ENCODE assay signal across 8 cellular contexts in genomic region chr1:117607471-117607870, GRCh38. TPM values are rescaled to one million over a fixed set of nuclear protein-coding genes. Genes with fewer than 3 reads are reported as not detected.
DNase-seq lines count a peak whose midpoint lies in the region; ATAC-seq and TF ChIP-seq lines count a peak whose summit lies in the region.

No MANE protein-coding gene starts in this region.

- intact Hi-C loops in left lung (cut with DNase I) = no loop called here

- no peaks in the 10 kb centered on the region for H3K9me3 Mint-ChIP-seq in stimulated activated memory B cell treated with anti-CD40 and anti-IgM and Interleukin-4, amounts not matched to agents 10 μg/mL and 1 μg/mL and 100 μg/mL, for 72 hours

- H3K36me3 ChIP-seq in left lung (no peaks in the 10 kb centered on the region), WERI-Rb-1 (no peaks in the 10 kb centered on the region)

- TF ChIP-seq CTCF in left lung (IDR thresholded peaks at IDR 0.05) = no peak
- no peak for TF ChIP-seq CTCF in WERI-Rb-1 (IDR thresholded peaks at IDR 0.05; ENCODE audit: low read depth, low read length)

- peak overlapping the region; percentile 54 to 81 for H3K27ac ChIP-seq in left lung
- no peak overlapping the region for H3K27ac ChIP-seq in WERI-Rb-1

- H3K9me3 ChIP-seq in left lung (no peaks in the 10 kb centered on the region), WERI-Rb-1 (ENCODE audit: severe bottlenecking) (no peaks in the 10 kb centered on the region)

- peak overlapping the region; percentile 94 for H3K4me3 Mint-ChIP-seq in stimulated activated memory B cell treated with anti-CD40 and anti-IgM and Interleukin-4, amounts not matched to agents 10 μg/mL and 1 μg/mL and 100 μg/mL, for 72 hours

- peak overlapping the region; percentile 79 for H3K27ac Mint-ChIP-seq in stimulated activated memory B cell treated with anti-CD40 and anti-IgM and Interleukin-4, amounts not matched to agents 10 μg/mL and 1 μg/mL and 100 μg/mL, for 72 hours

- ATAC-seq in activated CD4-positive, CD25-positive, alpha-beta regulatory T cell treated with anti-CD3 and anti-CD28 coated beads, Interleukin-2, amount 50 U/mL, for 24 hours = no peak
- ATAC-seq in left lung (peak; percentile 3), GM21390 (IDR thresholded peaks at IDR 0.05; ENCODE audit: unreplicated experiment) (no peak)
- peak; percentile 50 for ATAC-seq in stimulated activated memory B cell treated with anti-CD40 and anti-IgM and Interleukin-4, amounts not matched to agents 10 μg/mL and 1 μg/mL and 100 μg/mL, for 72 hours

- H3K4me1 ChIP-seq in left lung = peaks cover 9 to 36% of the 10 kb centered on the region in 2 donors

- peak; percentile 38 for DNase-seq in activated CD4-positive, CD25-positive, alpha-beta regulatory T cell treated with anti-CD3 and anti-CD28 coated beads, Interleukin-2, amount 50 U/mL, for 16 hours (ENCODE audit: low read depth, low spot score)
- DNase-seq in activated T-cell treated with anti-CD3 and anti-CD28 coated beads for 24 hours (ENCODE audit: low read depth) (peak; percentile 15), left lung (no peak), WERI-Rb-1 (no peak), hippocampal formation (lab: John Stamatoyannopoulos, UW) (no peak)

- H3K4me1 Mint-ChIP-seq in stimulated activated memory B cell treated with anti-CD40 and anti-IgM and Interleukin-4, amounts not matched to agents 10 μg/mL and 1 μg/mL and 100 μg/mL, for 72 hours = peaks cover 55% of the 10 kb centered on the region

- no peaks in the 10 kb centered on the region for H3K27me3 Mint-ChIP-seq in stimulated activated memory B cell treated with anti-CD40 and anti-IgM and Interleukin-4, amounts not matched to agents 10 μg/mL and 1 μg/mL and 100 μg/mL, for 72 hours

- peaks cover 28% of the 10 kb centered on the region for H3K36me3 Mint-ChIP-seq in stimulated activated memory B cell treated with anti-CD40 and anti-IgM and Interleukin-4, amounts not matched to agents 10 μg/mL and 1 μg/mL and 100 μg/mL, for 72 hours

- peaks cover 0 to 11% of the 10 kb centered on the region in 2 donors for H3K27me3 ChIP-seq in left lung
- peaks cover 7% of the 10 kb centered on the region for H3K27me3 ChIP-seq in WERI-Rb-1 (ENCODE audit: insufficient read depth, low read depth, severe bottlenecking)

- H3K4me3 ChIP-seq in left lung (peak overlapping the region; percentile 82), WERI-Rb-1 (ENCODE audit: low read depth, low read length) (no peak overlapping the region)

RNA-seq across cellular contexts. Expression of gene TENT5C, which starts 1.6 kb away (rescaled TPM):
- total RNA-seq in left lung = 10 to 100 TPM; 11.6 to 19.3 TPM

Comparison
In these comparisons a context has a peak if more than half of its experiments do, and no peak if none do; other contexts are left out.
1. DNase-seq: peak in activated CD4-positive, CD25-positive, alpha-beta regulatory T cell treated with anti-CD3 and anti-CD28 coated beads, Interleukin-2, amount 50 U/mL, for 16 hours (single experiment) and activated T-cell treated with anti-CD3 and anti-CD28 coated beads for 24 hours (single experiment); none in left lung (0 of 2), WERI-Rb-1 (single experiment) and hippocampal formation (0 of 2).
2. ATAC-seq: peak in left lung (single experiment) and stimulated activated memory B cell treated with anti-CD40 and anti-IgM and Interleukin-4, amounts not matched to agents 10 μg/mL and 1 μg/mL and 100 μg/mL, for 72 hours (single experiment); none in activated CD4-positive, CD25-positive, alpha-beta regulatory T cell treated with anti-CD3 and anti-CD28 coated beads, Interleukin-2, amount 50 U/mL, for 24 hours (0 of 2) and GM21390 (single experiment).